Comparison of ENCODE assay signal across 14 cellular contexts in genomic region chr22:29039684-29040083, GRCh38. TPM values are rescaled to one million over a fixed set of nuclear protein-coding genes. Genes with fewer than 3 reads are reported as not detected.
DNase-seq lines count a peak whose midpoint lies in the region; ATAC-seq, FAIRE-seq and TF ChIP-seq lines count a peak whose summit lies in the region.
"Not testable (repeated sequence)": the region's sequence is repeated elsewhere in the genome, so short reads cannot be mapped to it uniquely, and the experiment has no call there.
"Had no signal": no experiment of that assay in that cellular context is flagged by ENCODE, and none has a peak within 500 bp of the region (broad histone marks: within the 10 kb centered on the region; RNA-seq: fewer than 3 reads in every experiment).

No MANE protein-coding gene starts in this region.

- H3K9me3 Mint-ChIP-seq in Caco-2 (ENCODE audit: unreplicated experiment); activated CD8-positive, alpha-beta T cell treated with anti-CD3 and anti-CD28 coated beads for 36 hours; nephron: not testable (repeated sequence)

- peaks cover 61% of the 10 kb centered on the region for H3K79me2 ChIP-seq in HepG2 (ENCODE audit: insufficient read depth, low read length)

- H2AFZ ChIP-seq in HepG2 (ENCODE audit: low read length) = not testable (repeated sequence)

- not testable (repeated sequence) for H3K36me3 ChIP-seq in Caco-2 (ENCODE audit: control insufficient read depth, insufficient read depth, low read length)
- H3K36me3 ChIP-seq in ectodermal cell (ENCODE audit: control insufficient read depth, insufficient read depth, low read length) (peaks cover 12% of the 10 kb centered on the region), HepG2 (replicated peaks in 1 of 2; ENCODE audit: control insufficient read depth in 1 of 2, insufficient read depth in 2 of 2, low read length in 2 of 2) (peaks cover 18 to 72% of the 10 kb centered on the region in 2 experiments), tibial nerve (peaks cover 0 to 14% (median 0%) of the 10 kb centered on the region in 3 donors)

- peak overlapping the region; percentile 6 for H3K27ac ChIP-seq in ectodermal cell (ENCODE audit: insufficient read depth, low read depth, low read length, poor library complexity, severe bottlenecking)
- not testable (repeated sequence) for H3K27ac ChIP-seq in HepG2 (ENCODE audit: extremely low read length, insufficient read depth, low read length)
- H3K27ac ChIP-seq in tibial nerve = peak overlapping the region in 3 of 4 donors; percentile 2 to 74 (median 71)

- intact Hi-C loops in Caco-2 (cut with micrococcal nuclease; ENCODE audit: unreplicated experiment) (loop anchor here (1.0 to 5.0 kb wide), 5 partner anchors 47 to 437 kb away; no protein-coding TSS in a partner anchor), HepG2 (cut with micrococcal nuclease; ENCODE audit: unreplicated experiment) (loop anchor here (1.0 to 5.0 kb wide), 2 partner anchors 113 to 184 kb away; no protein-coding TSS in a partner anchor)
- intact Hi-C loops in activated CD8-positive, alpha-beta T cell treated with anti-CD3 and anti-CD28 coated beads for 36 hours (cut with micrococcal nuclease) = loop anchor here (1.0 kb wide), 1 partner anchor 184 kb away; no protein-coding TSS in a partner anchor

- H3K9me3 ChIP-seq in Caco-2; ectodermal cell (ENCODE audit: control insufficient read depth, low read length); HepG2 (ENCODE audit: low read length); tibial nerve: not testable (repeated sequence)

- peak; percentile 27 for ATAC-seq in activated CD8-positive, alpha-beta T cell treated with anti-CD3 and anti-CD28 coated beads for 36 hours
- not testable (repeated sequence) for ATAC-seq in HepG2

- not testable (repeated sequence) for DNase-seq in Caco-2; activated CD8-positive, alpha-beta T cell treated with anti-CD3 and anti-CD28 coated beads for 36 hours; HepG2 (ENCODE audit: low spot score); tibial nerve (ENCODE audit: low spot score in 2 of 2)
- DNase-seq in HT-29 (ENCODE audit: low spot score) = peak; percentile 9

- POLR2A ChIA-PET in Caco-2 (lab: Charles Lee) = not testable (repeated sequence)
- POLR2A ChIA-PET in activated CD8-positive, alpha-beta T cell treated with anti-CD3 and anti-CD28 coated beads for 36 hours (lab: Charles Lee) = interaction anchor here (1.2 to 1.4 kb wide), 2 partner anchors 12 to 148 kb away, joined by 3 to 4 read pairs; no protein-coding TSS in a partner anchor
- POLR2A ChIA-PET in HepG2 (lab: Yijun Ruan, JAX) = interaction anchor here (0.8 to 3.3 kb wide), 4 partner anchors 8 to 239 kb away, joined by 3 to 22 read pairs (median 10); partner anchors contain the start of genes XBP1 and ZNRF3

- BruUV-seq in Caco-2 (replicated peaks; lab: Mats Ljungman, UMichigan); HepG2 (replicated peaks; lab: Mats Ljungman, UMichigan): not testable (repeated sequence)

- CTCF ChIA-PET in Caco-2 (lab: Charles Lee) (interaction anchor here (0.6 to 2.4 kb wide), 8 partner anchors 14 to 439 kb away, joined by 3 to 13 read pairs (median 4); partner anchors contain the start of gene ZNRF3), HepG2 (lab: Yijun Ruan, JAX; ENCODE audit: low intra/inter-chr PET ratio, low total read pairs) (interaction anchor here (2.1 kb wide), 1 partner anchor 184 kb away, joined by 22 read pairs; no protein-coding TSS in a partner anchor)
- CTCF ChIA-PET in activated CD8-positive, alpha-beta T cell treated with anti-CD3 and anti-CD28 coated beads for 36 hours (lab: Charles Lee) = interaction anchor here (1.1 to 8.1 kb wide), 20 partner anchors 9 to 439 kb away, joined by 3 to 109 read pairs (median 6); no protein-coding TSS in a partner anchor

- H3K4me1 ChIP-seq in Caco-2 (peaks cover 38% of the 10 kb centered on the region), HepG2 (ENCODE audit: insufficient read depth, low read length) (peaks cover 91% of the 10 kb centered on the region), tibial nerve (peaks cover 0 to 39% (median 11%) of the 10 kb centered on the region in 4 donors)
- H3K4me1 ChIP-seq in ectodermal cell (ENCODE audit: control insufficient read depth, insufficient read depth, low read length) = not testable (repeated sequence)

- H3K4me3 ChIP-seq in Caco-2 (ENCODE audit: low read depth, low read length); ectodermal cell (ENCODE audit: insufficient read depth, low read depth, low read length); HepG2 (replicated peaks in 1 of 3; ENCODE audit: insufficient read depth in 1 of 3, low read depth in 2 of 3, low read length in 3 of 3); tibial nerve: not testable (repeated sequence)

- not testable (repeated sequence) for TF ChIP-seq POLR2A in HepG2 (IDR thresholded peaks at IDR 0.05; ENCODE audit: insufficient read depth in 1 of 2, low read depth in 2 of 2, low read length in 2 of 2); tibial nerve (IDR thresholded peaks at IDR 0.05)

- H3K36me3 Mint-ChIP-seq in Caco-2 (ENCODE audit: insufficient read depth, unreplicated experiment) (peaks cover 52% of the 10 kb centered on the region), nephron (ENCODE audit: low read depth) (peaks cover 11% of the 10 kb centered on the region)
- H3K36me3 Mint-ChIP-seq in activated CD8-positive, alpha-beta T cell treated with anti-CD3 and anti-CD28 coated beads for 36 hours (ENCODE audit: low read depth) = not testable (repeated sequence)

- in situ Hi-C loops in HepG2 (cut with HindIII; ENCODE audit: extremely low pct_ligation_motif_present, low pct_unique_long_range_greater_than_20kb) = loop anchor here (5.0 kb wide), 1 partner anchor 182 kb away; no protein-coding TSS in a partner anchor

- H3K4me2 ChIP-seq in HepG2 (ENCODE audit: low read depth, low read length) = not testable (repeated sequence)

- H4K20me1 ChIP-seq in HepG2 (ENCODE audit: insufficient read depth, low read length) = not testable (repeated sequence)

- 93 to 98% methylated on average over 4 of the region's 4 CpGs for WGBS in ectodermal cell, 2 experiments
- 100% methylated on average over 4 of the region's 4 CpGs for WGBS in HepG2 (ENCODE audit: low lambda C conversion rate)
- WGBS in tibial nerve, 2 donors = 96 to 98% methylated on average over 4 of the region's 4 CpGs

- peak overlapping the region; percentile 81 for H3K27ac Mint-ChIP-seq in Caco-2 (ENCODE audit: unreplicated experiment)
- not testable (repeated sequence) for H3K27ac Mint-ChIP-seq in activated CD8-positive, alpha-beta T cell treated with anti-CD3 and anti-CD28 coated beads for 36 hours
- peak overlapping the region; percentile 49 to 80 (median 54) for H3K27ac Mint-ChIP-seq in nephron

- not testable (repeated sequence) for H3K4me1 Mint-ChIP-seq in Caco-2 (ENCODE audit: low read depth, unreplicated experiment); activated CD8-positive, alpha-beta T cell treated with anti-CD3 and anti-CD28 coated beads for 36 hours (ENCODE audit: low read depth)
- peaks cover 24% of the 10 kb centered on the region for H3K4me1 Mint-ChIP-seq in nephron

- TF ChIP-seq EP300 in HepG2 (IDR thresholded peaks at IDR 0.05; ENCODE audit: low read depth in 2 of 2, low read length in 2 of 2); HepG2 (CRISPR knock-in tag; IDR thresholded peaks at IDR 0.05; ENCODE audit: borderline replicate concordance); tibial nerve (IDR thresholded peaks at IDR 0.05): not testable (repeated sequence)

- H3K27me3 ChIP-seq in Caco-2 (replicated peaks; ENCODE audit: control insufficient read depth, insufficient read depth, low read length); ectodermal cell (ENCODE audit: control insufficient read depth, insufficient read depth, low read length, poor library complexity, severe bottlenecking); HepG2 (ENCODE audit: control insufficient read depth in 1 of 2, insufficient read depth in 2 of 2, low read length in 2 of 2); tibial nerve: not testable (repeated sequence)

- H3K27me3 Mint-ChIP-seq in Caco-2 (ENCODE audit: insufficient read depth, unreplicated experiment); activated CD8-positive, alpha-beta T cell treated with anti-CD3 and anti-CD28 coated beads for 36 hours; nephron (ENCODE audit: low read depth): not testable (repeated sequence)

- not testable (repeated sequence) for TF ChIP-seq CTCF in Caco-2 (IDR thresholded peaks at IDR 0.05; ENCODE audit: insufficient read depth in 1 of 2, low read depth in 1 of 2, low read length in 1 of 2, severe bottlenecking in 1 of 2, unreplicated experiment in 1 of 2); activated CD8-positive, alpha-beta T cell treated with anti-CD3 and anti-CD28 coated beads for 36 hours (IDR thresholded peaks at IDR 0.05); HepG2 (CRISPR knock-in tag; IDR thresholded peaks at IDR 0.05); nephron (IDR thresholded peaks at IDR 0.05; ENCODE audit: unreplicated experiment in 3 of 3); tibial nerve (IDR thresholded peaks at IDR 0.05)

- not testable (repeated sequence) for H3K4me3 Mint-ChIP-seq in Caco-2 (ENCODE audit: unreplicated experiment); activated CD8-positive, alpha-beta T cell treated with anti-CD3 and anti-CD28 coated beads for 36 hours; nephron

- TF ChIP-seq RAD21 in HepG2 (CRISPR knock-in tag; IDR thresholded peaks at IDR 0.05) = not testable (repeated sequence)

- FAIRE-seq in HepG2 (lab: Jason Lieb, UNC) = not testable (repeated sequence)

- not testable (repeated sequence) for H3K9ac ChIP-seq in HepG2 (ENCODE audit: insufficient read depth, low read depth, low read length)

RNA-seq across cellular contexts. Expression of gene C22orf31, which starts 21.9 kb away (rescaled TPM):
- total RNA-seq in Caco-2 (2022) (not detected in 2 replicates), HepG2 (2016; rRNA removed; fragmentation: Illumina TruSeq; extraction: Trizol) (not detected in 2 replicates), tibial nerve (not detected)
- total RNA-seq in HT-29 (2014; rRNA removed; shearing (Covaris generic)) = not detected in 2 replicates
- total RNA-seq in activated CD8-positive, alpha-beta T cell treated with anti-CD3 and anti-CD28 coated beads for 36 hours = not detected
- polyA plus RNA-seq in ectodermal cell (2013, experiment 1 of 4) = not detected
- not detected for polyA plus RNA-seq in ectodermal cell (2013, experiment 2 of 4)
- not detected for polyA plus RNA-seq in ectodermal cell (2013, experiment 3 of 4)
- not detected for polyA plus RNA-seq in ectodermal cell (2013, experiment 4 of 4)
- not detected in 2 replicates for total RNA-seq in HepG2 (2016; cell fraction: cytosol; rRNA removed; fragmentation: Illumina TruSeq; extraction: Trizol; ENCODE audit: low read depth)
- 0.19 TPM in 1 of 2 replicates, not detected in the other for total RNA-seq in HepG2 (2016; cell fraction: insoluble cytoplasmic fraction; rRNA removed; fragmentation: Illumina TruSeq; extraction: Trizol)
- total RNA-seq in HepG2 (2016; cell fraction: membrane; rRNA removed; fragmentation: Illumina TruSeq; extraction: Trizol) = not detected in 2 replicates
- not detected in 2 replicates for total RNA-seq in HepG2 (2016; cell fraction: nucleus; rRNA removed; fragmentation: Illumina TruSeq; extraction: Trizol)
- not detected in 2 replicates for polyA plus RNA-seq in HepG2 (2011; rRNA removed)
- not detected in 2 replicates for polyA plus RNA-seq in HepG2 (2011; cell fraction: cytosol; rRNA removed)
- polyA plus RNA-seq in HepG2 (2011; cell fraction: nucleus; rRNA removed) = not detected in 2 replicates
- not detected in 2 replicates for polyA plus RNA-seq in HepG2 (2012)
- polyA plus RNA-seq in HepG2 (2016; cell fraction: cytosol; fragmentation: Illumina TruSeq; extraction: Trizol; ENCODE audit: low read depth) = 0.25 TPM in 1 of 2 replicates, not detected in the other
- not detected in 2 replicates for polyA plus RNA-seq in HepG2 (2016; cell fraction: insoluble cytoplasmic fraction; fragmentation: Illumina TruSeq; extraction: Trizol; ENCODE audit: low read depth)
- polyA plus RNA-seq in HepG2 (2016; cell fraction: membrane; fragmentation: Illumina TruSeq; extraction: Trizol; ENCODE audit: low read depth) = not detected in 2 replicates
- not detected in 2 replicates for polyA plus RNA-seq in HepG2 (2016; cell fraction: nucleus; fragmentation: Illumina TruSeq; extraction: Trizol; ENCODE audit: insufficient read depth, low read depth)
- polyA minus RNA-seq in HepG2 (2011; rRNA and poly(A)+ RNA removed; ENCODE audit: low replicate concordance) = not detected in 2 replicates
- not detected in 2 replicates for polyA minus RNA-seq in HepG2 (2011; cell fraction: cytosol; rRNA and poly(A)+ RNA removed)
- not detected in 2 replicates for polyA minus RNA-seq in HepG2 (2011; cell fraction: nucleus; rRNA and poly(A)+ RNA removed)
- total RNA-seq: A673; CD4-positive, alpha-beta memory T cell; GM23248; H4; H9; HFFc6 had no signal
- polyA plus RNA-seq: BJ; CD4-positive, alpha-beta memory T cell; GM23248 had no signal

RNA-seq across cellular contexts. Expression of gene KREMEN1, which starts 33.2 kb away (rescaled TPM):
- total RNA-seq in Caco-2 (2022) (28.7 and 29.7 TPM in 2 replicates), HepG2 (2016; rRNA removed; fragmentation: Illumina TruSeq; extraction: Trizol) (10.2 and 13.8 TPM in 2 replicates), tibial nerve (10 to 100 TPM in 3 of 4 donors, 1 to 10 TPM in 1; 5.4 to 15.1 (median 12.9) TPM)
- total RNA-seq in HT-29 (2014; rRNA removed; shearing (Covaris generic)) = 4.6 and 6.8 TPM in 2 replicates
- under 1 TPM; 0.11 to 0.43 TPM for total RNA-seq in activated CD8-positive, alpha-beta T cell treated with anti-CD3 and anti-CD28 coated beads for 36 hours
- polyA plus RNA-seq in ectodermal cell (2013, experiment 1 of 4) = 3.8 TPM
- 3.3 TPM for polyA plus RNA-seq in ectodermal cell (2013, experiment 2 of 4)
- 3.7 TPM for polyA plus RNA-seq in ectodermal cell (2013, experiment 3 of 4)
- 5.6 TPM for polyA plus RNA-seq in ectodermal cell (2013, experiment 4 of 4)
- 1.6 and 2.8 TPM in 2 replicates for total RNA-seq in HepG2 (2016; cell fraction: cytosol; rRNA removed; fragmentation: Illumina TruSeq; extraction: Trizol; ENCODE audit: low read depth)
- 8.1 and 13.9 TPM in 2 replicates for total RNA-seq in HepG2 (2016; cell fraction: insoluble cytoplasmic fraction; rRNA removed; fragmentation: Illumina TruSeq; extraction: Trizol)
- 6.5 and 7.3 TPM in 2 replicates for total RNA-seq in HepG2 (2016; cell fraction: membrane; rRNA removed; fragmentation: Illumina TruSeq; extraction: Trizol)
- 10.2 and 12.6 TPM in 2 replicates for total RNA-seq in HepG2 (2016; cell fraction: nucleus; rRNA removed; fragmentation: Illumina TruSeq; extraction: Trizol)
- polyA plus RNA-seq in HepG2 (2011; rRNA removed) = 8.9 and 9.8 TPM in 2 replicates
- 8.5 and 10.8 TPM in 2 replicates for polyA plus RNA-seq in HepG2 (2011; cell fraction: cytosol; rRNA removed)
- polyA plus RNA-seq in HepG2 (2011; cell fraction: nucleus; rRNA removed) = 5.2 and 6.3 TPM in 2 replicates
- polyA plus RNA-seq in HepG2 (2012) = 5.6 and 7.9 TPM in 2 replicates
- 1.5 TPM in 2 replicates for polyA plus RNA-seq in HepG2 (2016; cell fraction: cytosol; fragmentation: Illumina TruSeq; extraction: Trizol; ENCODE audit: low read depth)
- polyA plus RNA-seq in HepG2 (2016; cell fraction: insoluble cytoplasmic fraction; fragmentation: Illumina TruSeq; extraction: Trizol; ENCODE audit: low read depth) = 9.5 and 11.0 TPM in 2 replicates
- polyA plus RNA-seq in HepG2 (2016; cell fraction: membrane; fragmentation: Illumina TruSeq; extraction: Trizol; ENCODE audit: low read depth) = 4.1 and 5.6 TPM in 2 replicates
- 20.4 and 21.5 TPM in 2 replicates for polyA plus RNA-seq in HepG2 (2016; cell fraction: nucleus; fragmentation: Illumina TruSeq; extraction: Trizol; ENCODE audit: insufficient read depth, low read depth)
- polyA minus RNA-seq in HepG2 (2011; rRNA and poly(A)+ RNA removed; ENCODE audit: low replicate concordance) = 1.5 and 13.8 TPM in 2 replicates
- 5.3 and 6.3 TPM in 2 replicates for polyA minus RNA-seq in HepG2 (2011; cell fraction: cytosol; rRNA and poly(A)+ RNA removed)
- polyA minus RNA-seq in HepG2 (2011; cell fraction: nucleus; rRNA and poly(A)+ RNA removed) = 1.8 and 2.7 TPM in 2 replicates
- total RNA-seq: CD4-positive, alpha-beta memory T cell had no signal
- polyA plus RNA-seq: CD4-positive, alpha-beta memory T cell had no signal
